ENCODE assay signal across 9 cellular contexts in genomic region chr1:226603030-226603960, GRCh38. TPM values are rescaled to one million over a fixed set of nuclear protein-coding genes. Genes with fewer than 3 reads are reported as not detected.
A peak's percentile ranks its signal among the peaks of the same experiment; 100 is the strongest.
DNase-seq lines count a peak whose midpoint lies in the region; ATAC-seq and TF ChIP-seq lines count a peak whose summit lies in the region.
"Had no signal": no experiment of that assay in that cellular context is flagged by ENCODE, and none has a peak within 500 bp of the region (broad histone marks: within the 10 kb centered on the region; RNA-seq: fewer than 3 reads in every experiment).

No MANE protein-coding gene starts in this region.

- no peaks in the 10 kb centered on the region for H3K27me3 ChIP-seq in adrenal gland
- H3K27me3 ChIP-seq in cardiac muscle cell = no peaks in the 10 kb centered on the region
- H3K27me3 ChIP-seq in sigmoid colon = no peaks in the 10 kb centered on the region

- TF ChIP-seq POLR2A in adrenal gland (IDR thresholded peaks at IDR 0.05) = no peak
- TF ChIP-seq POLR2A in sigmoid colon (IDR thresholded peaks at IDR 0.05) = no peak

- no peaks in the 10 kb centered on the region for H3K36me3 Mint-ChIP-seq in T-helper 2 cell treated with Interferon-gamma antibody and Interleukin-4, amounts not matched to agents 5 μg/mL and 100 μg/mL, for 36 hours (ENCODE audit: low read depth)

- no peak overlapping the region for H3K4me3 ChIP-seq in adrenal gland
- no peak overlapping the region for H3K4me3 ChIP-seq in cardiac muscle cell
- H3K4me3 ChIP-seq in sigmoid colon = no peak overlapping the region

- H3K36me3 ChIP-seq in adrenal gland (replicated peaks in 1 of 2) = no peaks in the 10 kb centered on the region
- no peaks in the 10 kb centered on the region for H3K36me3 ChIP-seq in cardiac muscle cell
- peaks cover 0 to 8% (median 0%) of the 10 kb centered on the region in 4 donors for H3K36me3 ChIP-seq in sigmoid colon

- peaks cover 3% of the 10 kb centered on the region for H3K27me3 Mint-ChIP-seq in T-helper 2 cell treated with Interferon-gamma antibody and Interleukin-4, amounts not matched to agents 5 μg/mL and 100 μg/mL, for 36 hours (ENCODE audit: low read depth)
- H3K27me3 Mint-ChIP-seq in stimulated activated naive CD8-positive, alpha-beta T cell treated with anti-CD3 and anti-CD28 coated beads, Interleukin-15, amount 100 ng/mL, for 72 hours = peaks cover 6% of the 10 kb centered on the region

- no peak overlapping the region for H3K4me3 Mint-ChIP-seq in T-helper 2 cell treated with Interferon-gamma antibody and Interleukin-4, amounts not matched to agents 5 μg/mL and 100 μg/mL, for 36 hours
- H3K4me3 Mint-ChIP-seq in stimulated activated naive CD8-positive, alpha-beta T cell treated with anti-CD3 and anti-CD28 coated beads, Interleukin-15, amount 100 ng/mL, for 72 hours = no peak overlapping the region

- no peak for TF ChIP-seq CTCF in adrenal gland (IDR thresholded peaks at IDR 0.05)
- no peak for TF ChIP-seq CTCF in cardiac muscle cell (IDR thresholded peaks at IDR 0.05; ENCODE audit: low read depth, low read length)
- no peak for TF ChIP-seq CTCF in sigmoid colon (IDR thresholded peaks at IDR 0.05)

- WGBS in adrenal gland, 4 donors = 76 to 80% (median 78%) methylated on average over 8 of the region's 8 CpGs
- 77 to 78% methylated on average over 8 of the region's 8 CpGs for WGBS in sigmoid colon, 2 donors

- DNase-seq in ELR (ENCODE audit: low read depth) (peak; percentile 22), adrenal gland (peak in 6 of 7 donors; percentile 47 to 82 (median 52)), cardiac muscle cell (ENCODE audit: low read depth in 1 of 2, low spot score in 1 of 2) (peak in 1 of 2 donors; percentile 80), sigmoid colon (peak; percentile 83)
- no peak for DNase-seq in T-helper 2 cell treated with Interferon-gamma antibody and Interleukin-4, amounts not matched to agents 5 μg/mL and 100 μg/mL, for 36 hours (ENCODE audit: low spot score)
- DNase-seq in stimulated activated naive CD8-positive, alpha-beta T cell treated with anti-CD3 and anti-CD28 coated beads, Interleukin-15, amount 100 ng/mL, for 72 hours = no peak
- DNase-seq: activated gamma-delta T cell had no signal

- H3K4me1 ChIP-seq in adrenal gland (replicated peaks in 1 of 2) (no peaks in the 10 kb centered on the region), cardiac muscle cell (ENCODE audit: low read depth) (peaks cover 46% of the 10 kb centered on the region), sigmoid colon (peaks cover 0 to 57% (median 48%) of the 10 kb centered on the region in 4 donors)

- H3K9me3 ChIP-seq in adrenal gland (replicated peaks in 1 of 3) (no peaks in the 10 kb centered on the region), cardiac muscle cell (ENCODE audit: low read depth) (no peaks in the 10 kb centered on the region), sigmoid colon (no peaks in the 10 kb centered on the region)

- no peaks in the 10 kb centered on the region for H3K9me3 Mint-ChIP-seq in T-helper 2 cell treated with Interferon-gamma antibody and Interleukin-4, amounts not matched to agents 5 μg/mL and 100 μg/mL, for 36 hours
- no peaks in the 10 kb centered on the region for H3K9me3 Mint-ChIP-seq in stimulated activated naive CD8-positive, alpha-beta T cell treated with anti-CD3 and anti-CD28 coated beads, Interleukin-15, amount 100 ng/mL, for 72 hours

- intact Hi-C loops in adrenal gland (cut with DNase I) = loop anchor here in 1 of 2 donors (10.0 kb wide), 1 partner anchor 178 kb away; no protein-coding TSS in a partner anchor
- intact Hi-C loops in sigmoid colon (cut with DNase I) = loop anchor here (10.0 kb wide), 1 partner anchor 178 kb away; no protein-coding TSS in a partner anchor

- no peak for TF ChIP-seq EP300 in sigmoid colon (IDR thresholded peaks at IDR 0.05)

- no peak overlapping the region for H3K27ac Mint-ChIP-seq in T-helper 2 cell treated with Interferon-gamma antibody and Interleukin-4, amounts not matched to agents 5 μg/mL and 100 μg/mL, for 36 hours
- peak overlapping the region in 1 of 2 donors; percentile 12 for H3K27ac Mint-ChIP-seq in stimulated activated naive CD8-positive, alpha-beta T cell treated with anti-CD3 and anti-CD28 coated beads, Interleukin-15, amount 100 ng/mL, for 72 hours

- H3K27ac ChIP-seq in adrenal gland (peak overlapping the region in 2 of 5 donors; percentile 42 to 84), cardiac muscle cell (peak overlapping the region; percentile 7), sigmoid colon (peak overlapping the region; percentile 72 to 82 (median 77))

- ATAC-seq in GM21423 (IDR thresholded peaks at IDR 0.05; ENCODE audit: unreplicated experiment) (no peak), GM21447 (IDR thresholded peaks at IDR 0.05; ENCODE audit: unreplicated experiment) (no peak)
- no peak for ATAC-seq in stimulated activated naive CD8-positive, alpha-beta T cell treated with anti-CD3 and anti-CD28 coated beads, Interleukin-15, amount 100 ng/mL, for 72 hours

- peaks cover 2% of the 10 kb centered on the region for H3K4me1 Mint-ChIP-seq in T-helper 2 cell treated with Interferon-gamma antibody and Interleukin-4, amounts not matched to agents 5 μg/mL and 100 μg/mL, for 36 hours (ENCODE audit: low read depth)
- peaks cover 16% of the 10 kb centered on the region for H3K4me1 Mint-ChIP-seq in stimulated activated naive CD8-positive, alpha-beta T cell treated with anti-CD3 and anti-CD28 coated beads, Interleukin-15, amount 100 ng/mL, for 72 hours

RNA-seq across cellular contexts. Expression of gene STUM, which starts 54.7 kb away (rescaled TPM):
- under 1 TPM in 7 of 8 donors, not detected in 1; 0.13 to 0.43 (median 0.18) TPM for total RNA-seq in adrenal gland
- polyA plus RNA-seq in adrenal gland = under 1 TPM; 0.24 to 0.44 (median 0.33) TPM
- total RNA-seq in cardiac muscle cell = 2.4 and 7.6 TPM in 2 replicates
- polyA plus RNA-seq in cardiac muscle cell = 0.71 and 4.8 TPM in 2 replicates
- total RNA-seq in sigmoid colon = 10 to 100 TPM in 3 of 4 donors, 1 to 10 TPM in 1; 3.9 to 16.9 (median 13.6) TPM
- polyA plus RNA-seq in sigmoid colon = 1 to 10 TPM in 1 of 3 donors, under 1 TPM in 2; under 0.01 to 7.2 (median 0.23) TPM

Comparison
In these comparisons a context has a peak if more than half of its experiments do, and no peak if none do; other contexts are left out.
1. DNase-seq: peak in ELR (single experiment), adrenal gland (6 of 7) and sigmoid colon (single experiment); none in T-helper 2 cell treated with Interferon-gamma antibody and Interleukin-4, amounts not matched to agents 5 μg/mL and 100 μg/mL, for 36 hours (single experiment) and stimulated activated naive CD8-positive, alpha-beta T cell treated with anti-CD3 and anti-CD28 coated beads, Interleukin-15, amount 100 ng/mL, for 72 hours (0 of 2).